Comparison of ENCODE assay signal across 9 cellular contexts in genomic region chr22:50027639-50028537, GRCh38. TPM values are rescaled to one million over a fixed set of nuclear protein-coding genes. Genes with fewer than 3 reads are reported as not detected.
DNase-seq lines count a peak whose midpoint lies in the region; ATAC-seq and TF ChIP-seq lines count a peak whose summit lies in the region.
"Had no signal": no experiment of that assay in that cellular context is flagged by ENCODE, and none has a peak within 500 bp of the region (broad histone marks: within the 10 kb centered on the region; RNA-seq: fewer than 3 reads in every experiment).

No MANE protein-coding gene starts in this region.

- H3K27ac ChIP-seq in hepatocyte, result no peak overlapping the region

- no peaks in the 10 kb centered on the region for H3K9me3 Mint-ChIP-seq in activated CD4-positive, alpha-beta T cell treated with anti-CD3 and anti-CD28 coated beads, Interleukin-2, amount 10 ng/mL, durations not matched to agents 7 days and 5 days

- TF ChIP-seq CTCF in hepatocyte (IDR thresholded peaks at IDR 0.05; ENCODE audit: poor library complexity), result no peak

- no peak overlapping the region for H3K4me3 Mint-ChIP-seq in activated CD4-positive, alpha-beta T cell treated with anti-CD3 and anti-CD28 coated beads, Interleukin-2, amount 10 ng/mL, durations not matched to agents 7 days and 5 days

- peak; percentile 27 for DNase-seq in activated CD4-positive, alpha-beta T cell treated with anti-CD3 and anti-CD28 coated beads for 1 hour
- no peak for DNase-seq in activated CD4-positive, alpha-beta T cell treated with anti-CD3 and anti-CD28 coated beads, Interleukin-2, amount 10 ng/mL, durations not matched to agents 7 days and 5 days
- peak; percentile 46 for DNase-seq in activated CD4-positive, CD25-positive, alpha-beta regulatory T cell treated with anti-CD3 and anti-CD28 coated beads, Interleukin-2, amount 50 U/mL, for 72 hours
- DNase-seq in hepatocyte (ENCODE audit: low spot score) (peak; percentile 4), stromal cell of bone marrow (ENCODE audit: low read depth) (peak; percentile 2), NCI-H2107 (lab: John Stamatoyannopoulos, UW) (no peak), cortex of kidney (lab: John Stamatoyannopoulos, UW) (no peak)

- H3K36me3 ChIP-seq in hepatocyte (replicated peaks; ENCODE audit: insufficient read depth, low read depth), result no peaks in the 10 kb centered on the region

- 79% methylated on average over 42 of the region's 42 CpGs for WGBS in hepatocyte (ENCODE audit: low lambda C conversion rate, missing lambda C conversion rate)

- ATAC-seq in GM21390 (IDR thresholded peaks at IDR 0.05; ENCODE audit: unreplicated experiment), result no peak

- peaks cover 6% of the 10 kb centered on the region for H3K4me1 Mint-ChIP-seq in activated CD4-positive, alpha-beta T cell treated with anti-CD3 and anti-CD28 coated beads, Interleukin-2, amount 10 ng/mL, durations not matched to agents 7 days and 5 days

- peaks cover 5% of the 10 kb centered on the region for H3K27me3 ChIP-seq in hepatocyte

- no peaks in the 10 kb centered on the region for H3K9me3 ChIP-seq in hepatocyte (ENCODE audit: low read depth)

- H3K27me3 Mint-ChIP-seq in activated CD4-positive, alpha-beta T cell treated with anti-CD3 and anti-CD28 coated beads, Interleukin-2, amount 10 ng/mL, durations not matched to agents 7 days and 5 days, result no peaks in the 10 kb centered on the region

- no peak overlapping the region for H3K27ac Mint-ChIP-seq in activated CD4-positive, alpha-beta T cell treated with anti-CD3 and anti-CD28 coated beads, Interleukin-2, amount 10 ng/mL, durations not matched to agents 7 days and 5 days

- POLR2A ChIA-PET in activated CD4-positive, alpha-beta T cell treated with anti-CD3 and anti-CD28 coated beads, Interleukin-2, amount 10 ng/mL, durations not matched to agents 7 days and 5 days (lab: Charles Lee), result no interaction called here

- H2AFZ ChIP-seq in hepatocyte, result no peak overlapping the region

- no peak overlapping the region for H3K4me2 ChIP-seq in hepatocyte

- no peaks in the 10 kb centered on the region for H3K9me2 ChIP-seq in hepatocyte (replicated peaks; ENCODE audit: insufficient read depth)

- H4K20me1 ChIP-seq in hepatocyte (ENCODE audit: insufficient read depth, poor library complexity, severe bottlenecking), result no peaks in the 10 kb centered on the region

- H3K36me3 Mint-ChIP-seq in activated CD4-positive, alpha-beta T cell treated with anti-CD3 and anti-CD28 coated beads, Interleukin-2, amount 10 ng/mL, durations not matched to agents 7 days and 5 days (ENCODE audit: low read depth), result no peaks in the 10 kb centered on the region

- H3K79me2 ChIP-seq in hepatocyte, result no peaks in the 10 kb centered on the region

- H3K4me1 ChIP-seq in hepatocyte (ENCODE audit: insufficient read depth), result peaks cover 4% of the 10 kb centered on the region

- CTCF ChIA-PET in activated CD4-positive, alpha-beta T cell treated with anti-CD3 and anti-CD28 coated beads, Interleukin-2, amount 10 ng/mL, durations not matched to agents 7 days and 5 days (lab: Charles Lee), result interaction anchor here (0.9 to 1.2 kb wide), 3 partner anchors 10 to 104 kb away, joined by 3 read pairs; no protein-coding TSS in a partner anchor

- no peak overlapping the region for H3K4me3 ChIP-seq in hepatocyte

RNA-seq across cellular contexts. Expression of gene IL17REL, which starts 15.3 kb away (rescaled TPM):
- not detected for total RNA-seq in activated CD4-positive, alpha-beta T cell treated with anti-CD3 and anti-CD28 coated beads, Interleukin-2, amount 10 ng/mL, durations not matched to agents 7 days and 5 days
- not detected in 2 replicates for total RNA-seq in hepatocyte
- not detected in 2 replicates for polyA plus RNA-seq in hepatocyte
- polyA plus RNA-seq: esophagus had no signal

RNA-seq across cellular contexts. Expression of gene TTLL8, which starts 30.2 kb away (rescaled TPM):
- total RNA-seq in activated CD4-positive, alpha-beta T cell treated with anti-CD3 and anti-CD28 coated beads, Interleukin-2, amount 10 ng/mL, durations not matched to agents 7 days and 5 days, result not detected
- total RNA-seq in hepatocyte, result not detected in 2 replicates
- polyA plus RNA-seq in hepatocyte, result not detected in 2 replicates
- polyA plus RNA-seq: esophagus had no signal

RNA-seq across cellular contexts. Expression of gene MLC1, which starts 57.3 kb away (rescaled TPM):
- under 1 TPM; 0.25 to 0.83 TPM for total RNA-seq in activated CD4-positive, alpha-beta T cell treated with anti-CD3 and anti-CD28 coated beads, Interleukin-2, amount 10 ng/mL, durations not matched to agents 7 days and 5 days
- total RNA-seq in hepatocyte, result 3.7 and 8.2 TPM in 2 replicates
- 3.3 and 3.4 TPM in 2 replicates for polyA plus RNA-seq in hepatocyte

Comparison
In these comparisons a context has a peak if more than half of its experiments do, and no peak if none do; other contexts are left out.
1. DNase-seq: peak in activated CD4-positive, alpha-beta T cell treated with anti-CD3 and anti-CD28 coated beads for 1 hour (single experiment), activated CD4-positive, CD25-positive, alpha-beta regulatory T cell treated with anti-CD3 and anti-CD28 coated beads, Interleukin-2, amount 50 U/mL, for 72 hours (single experiment), hepatocyte (single experiment) and stromal cell of bone marrow (single experiment); none in activated CD4-positive, alpha-beta T cell treated with anti-CD3 and anti-CD28 coated beads, Interleukin-2, amount 10 ng/mL, durations not matched to agents 7 days and 5 days (single experiment), NCI-H2107 (single experiment) and cortex of kidney (single experiment).